Comparison of ENCODE assay signal across 29 cellular contexts in the genomic region with DNA sequence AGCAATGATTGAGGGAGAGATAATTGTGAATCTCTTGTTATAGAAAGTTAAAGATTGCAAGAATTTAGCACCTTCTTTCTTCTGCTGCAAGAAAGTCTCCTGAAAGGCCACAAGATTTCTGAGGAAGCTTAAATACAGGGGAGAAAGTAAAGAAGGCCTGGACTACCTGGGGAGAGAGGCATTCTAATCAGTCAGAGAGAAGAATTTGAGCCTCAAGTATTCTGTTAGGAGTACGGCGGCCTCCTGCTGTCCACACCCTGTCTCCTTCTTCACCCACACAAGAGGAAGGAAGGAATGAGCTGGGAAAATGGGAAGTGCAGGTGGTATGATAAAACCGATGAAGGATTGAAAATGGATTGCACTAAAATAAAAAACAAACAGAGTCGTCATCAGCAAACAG.
"Had no signal": no experiment of that assay in that cellular context is flagged by ENCODE, and none has a peak within 500 bp of the region (broad histone marks: within the 10 kb centered on the region; RNA-seq: fewer than 3 reads in every experiment).

No MANE protein-coding gene starts in this region.

- H3K4me3 Mint-ChIP-seq: activated CD4-positive, alpha-beta memory T cell treated with anti-CD3 and anti-CD28 coated beads, Interleukin-2, amount 10 ng/mL, durations not matched to agents 7 days and 5 days; activated CD4-positive, alpha-beta T cell treated with anti-CD3 and anti-CD28 coated beads, Interleukin-2, amount 10 ng/mL, durations not matched to agents 24 days and 14 days; activated naive CD4-positive, alpha-beta T cell treated with anti-CD3 and anti-CD28 coated beads, Interleukin-2, amount 10 ng/mL, durations not matched to agents 7 days and 5 days; activated naive CD8-positive, alpha-beta T cell treated with anti-CD3 and anti-CD28 coated beads, Interleukin-2, amount 10 ng/mL, durations not matched to agents 7 days and 5 days; activated T-cell treated with anti-CD3 and anti-CD28 coated beads, Interleukin-2, amount 50 U/mL, for 24 hours; immature natural killer cell; natural killer cell treated with Interleukin-12 subunit alpha and Interleukin-12 subunit beta and Interleukin-15 and Interleukin-18, amount 100 ng/mL, for 72 hours; stimulated activated naive CD8-positive, alpha-beta T cell treated with anti-CD3 and anti-CD28 coated beads, Interleukin-15, Interleukin-2, amounts not matched to agents 100 ng/mL and 50 ng/mL, for 24 hours; T-helper 1 cell treated with Interleukin-12 subunit alpha and Interleukin-12 subunit beta and Interleukin-4 antibody, amounts not matched to agents 30 μg/mL and 1 μg/mL, for 36 hours; type B pancreatic cell had no signal

- H3K27ac ChIP-seq: brain microvascular endothelial cell, neutrophil, prostate gland, skin epidermis, vagina, WERI-Rb-1 had no signal

- H3K4me1 Mint-ChIP-seq: activated CD4-positive, alpha-beta T cell treated with anti-CD3 and anti-CD28 coated beads, Interleukin-2, amount 10 ng/mL, durations not matched to agents 24 days and 14 days; activated naive CD4-positive, alpha-beta T cell treated with anti-CD3 and anti-CD28 coated beads, Interleukin-2, amount 10 ng/mL, durations not matched to agents 7 days and 5 days; activated naive CD8-positive, alpha-beta T cell treated with anti-CD3 and anti-CD28 coated beads, Interleukin-2, amount 10 ng/mL, durations not matched to agents 7 days and 5 days; immature natural killer cell had no signal

- H3K9me3 Mint-ChIP-seq: activated CD4-positive, alpha-beta memory T cell treated with anti-CD3 and anti-CD28 coated beads, Interleukin-2, amount 10 ng/mL, durations not matched to agents 7 days and 5 days; activated CD4-positive, alpha-beta T cell treated with anti-CD3 and anti-CD28 coated beads, Interleukin-2, amount 10 ng/mL, durations not matched to agents 24 days and 14 days; activated naive CD4-positive, alpha-beta T cell treated with anti-CD3 and anti-CD28 coated beads, Interleukin-2, amount 10 ng/mL, durations not matched to agents 7 days and 5 days; activated naive CD8-positive, alpha-beta T cell treated with anti-CD3 and anti-CD28 coated beads, Interleukin-2, amount 10 ng/mL, durations not matched to agents 7 days and 5 days; activated T-cell treated with anti-CD3 and anti-CD28 coated beads, Interleukin-2, amount 50 U/mL, for 24 hours; immature natural killer cell; natural killer cell treated with Interleukin-12 subunit alpha and Interleukin-12 subunit beta and Interleukin-15 and Interleukin-18, amount 100 ng/mL, for 72 hours; stimulated activated naive CD8-positive, alpha-beta T cell treated with anti-CD3 and anti-CD28 coated beads, Interleukin-15, Interleukin-2, amounts not matched to agents 100 ng/mL and 50 ng/mL, for 24 hours; T-helper 1 cell treated with Interleukin-12 subunit alpha and Interleukin-12 subunit beta and Interleukin-4 antibody, amounts not matched to agents 30 μg/mL and 1 μg/mL, for 36 hours had no signal

- DNase-seq: activated CD4-positive, alpha-beta memory T cell treated with anti-CD3 and anti-CD28 coated beads, Interleukin-2, amount 10 ng/mL, durations not matched to agents 7 days and 5 days; activated CD4-positive, alpha-beta T cell treated with anti-CD3 and anti-CD28 coated beads, Interleukin-2, amount 10 ng/mL, durations not matched to agents 24 days and 14 days; activated CD4-positive, CD25-positive, alpha-beta regulatory T cell treated with anti-CD3 and anti-CD28 coated beads, Interleukin-2, amount 50 U/mL, for 72 hours; activated CD8-positive, alpha-beta memory T cell treated with anti-CD3 and anti-CD28 coated beads, Interleukin-2, amount 50 U/mL, for 48 hours; activated gamma-delta T cell; activated naive CD4-positive, alpha-beta T cell treated with anti-CD3 and anti-CD28 coated beads, Interleukin-2, amount 10 ng/mL, durations not matched to agents 7 days and 5 days; activated naive CD8-positive, alpha-beta T cell treated with anti-CD3 and anti-CD28 coated beads, Interleukin-2, amount 10 ng/mL, durations not matched to agents 7 days and 5 days; activated T-cell treated with anti-CD3 and anti-CD28 coated beads, Interleukin-2, amount 50 U/mL, for 24 hours; brain microvascular endothelial cell; foreskin fibroblast; head of caudate nucleus; immature natural killer cell; kidney; left colon; retina; stimulated activated CD4-positive, alpha-beta T cell treated with anti-CD3 and anti-CD28 coated beads, Interleukin-12 subunit alpha, Interleukin-12 subunit beta, amount 100 ng/mL, for 4 hours; stimulated activated CD4-positive, alpha-beta T cell treated with anti-CD3 and anti-CD28 coated beads, Interleukin-4, amount 100 ng/mL, for 1 hour; T1000; WERI-Rb-1 had no signal

- H3K9me3 ChIP-seq: neutrophil, prostate gland, vagina had no signal

- H3K27ac Mint-ChIP-seq: activated CD4-positive, alpha-beta memory T cell treated with anti-CD3 and anti-CD28 coated beads, Interleukin-2, amount 10 ng/mL, durations not matched to agents 7 days and 5 days; activated CD4-positive, alpha-beta T cell treated with anti-CD3 and anti-CD28 coated beads, Interleukin-2, amount 10 ng/mL, durations not matched to agents 24 days and 14 days; activated naive CD4-positive, alpha-beta T cell treated with anti-CD3 and anti-CD28 coated beads, Interleukin-2, amount 10 ng/mL, durations not matched to agents 7 days and 5 days; activated naive CD8-positive, alpha-beta T cell treated with anti-CD3 and anti-CD28 coated beads, Interleukin-2, amount 10 ng/mL, durations not matched to agents 7 days and 5 days; activated T-cell treated with anti-CD3 and anti-CD28 coated beads, Interleukin-2, amount 50 U/mL, for 24 hours; immature natural killer cell; natural killer cell treated with Interleukin-12 subunit alpha and Interleukin-12 subunit beta and Interleukin-15 and Interleukin-18, amount 100 ng/mL, for 72 hours; stimulated activated naive CD8-positive, alpha-beta T cell treated with anti-CD3 and anti-CD28 coated beads, Interleukin-15, Interleukin-2, amounts not matched to agents 100 ng/mL and 50 ng/mL, for 24 hours; T-helper 1 cell treated with Interleukin-12 subunit alpha and Interleukin-12 subunit beta and Interleukin-4 antibody, amounts not matched to agents 30 μg/mL and 1 μg/mL, for 36 hours; type B pancreatic cell had no signal

- H3K27me3 Mint-ChIP-seq: activated CD4-positive, alpha-beta memory T cell treated with anti-CD3 and anti-CD28 coated beads, Interleukin-2, amount 10 ng/mL, durations not matched to agents 7 days and 5 days; activated CD4-positive, alpha-beta T cell treated with anti-CD3 and anti-CD28 coated beads, Interleukin-2, amount 10 ng/mL, durations not matched to agents 24 days and 14 days; activated naive CD4-positive, alpha-beta T cell treated with anti-CD3 and anti-CD28 coated beads, Interleukin-2, amount 10 ng/mL, durations not matched to agents 7 days and 5 days; activated naive CD8-positive, alpha-beta T cell treated with anti-CD3 and anti-CD28 coated beads, Interleukin-2, amount 10 ng/mL, durations not matched to agents 7 days and 5 days; activated T-cell treated with anti-CD3 and anti-CD28 coated beads, Interleukin-2, amount 50 U/mL, for 24 hours; natural killer cell treated with Interleukin-12 subunit alpha and Interleukin-12 subunit beta and Interleukin-15 and Interleukin-18, amount 100 ng/mL, for 72 hours; stimulated activated naive CD8-positive, alpha-beta T cell treated with anti-CD3 and anti-CD28 coated beads, Interleukin-15, Interleukin-2, amounts not matched to agents 100 ng/mL and 50 ng/mL, for 24 hours; type B pancreatic cell had no signal

- H3K4me3 ChIP-seq: prostate gland, skin epidermis, vagina had no signal

- ATAC-seq: esophagus mucosa; left colon; natural killer cell treated with Interleukin-12 subunit alpha and Interleukin-12 subunit beta and Interleukin-15 and Interleukin-18, amount 100 ng/mL, for 72 hours; sciatic nerve had no signal

- H3K36me3 Mint-ChIP-seq: activated naive CD4-positive, alpha-beta T cell treated with anti-CD3 and anti-CD28 coated beads, Interleukin-2, amount 10 ng/mL, durations not matched to agents 7 days and 5 days; immature natural killer cell; natural killer cell treated with Interleukin-12 subunit alpha and Interleukin-12 subunit beta and Interleukin-15 and Interleukin-18, amount 100 ng/mL, for 72 hours had no signal

- H3K36me3 ChIP-seq: brain microvascular endothelial cell, neutrophil, prostate gland, vagina, WERI-Rb-1 had no signal

- H3K4me1 ChIP-seq: prostate gland, vagina had no signal

- H3K27me3 ChIP-seq: brain microvascular endothelial cell, neutrophil, vagina had no signal
